ENCODE assay signal across 8 cellular contexts in the genomic region with DNA sequence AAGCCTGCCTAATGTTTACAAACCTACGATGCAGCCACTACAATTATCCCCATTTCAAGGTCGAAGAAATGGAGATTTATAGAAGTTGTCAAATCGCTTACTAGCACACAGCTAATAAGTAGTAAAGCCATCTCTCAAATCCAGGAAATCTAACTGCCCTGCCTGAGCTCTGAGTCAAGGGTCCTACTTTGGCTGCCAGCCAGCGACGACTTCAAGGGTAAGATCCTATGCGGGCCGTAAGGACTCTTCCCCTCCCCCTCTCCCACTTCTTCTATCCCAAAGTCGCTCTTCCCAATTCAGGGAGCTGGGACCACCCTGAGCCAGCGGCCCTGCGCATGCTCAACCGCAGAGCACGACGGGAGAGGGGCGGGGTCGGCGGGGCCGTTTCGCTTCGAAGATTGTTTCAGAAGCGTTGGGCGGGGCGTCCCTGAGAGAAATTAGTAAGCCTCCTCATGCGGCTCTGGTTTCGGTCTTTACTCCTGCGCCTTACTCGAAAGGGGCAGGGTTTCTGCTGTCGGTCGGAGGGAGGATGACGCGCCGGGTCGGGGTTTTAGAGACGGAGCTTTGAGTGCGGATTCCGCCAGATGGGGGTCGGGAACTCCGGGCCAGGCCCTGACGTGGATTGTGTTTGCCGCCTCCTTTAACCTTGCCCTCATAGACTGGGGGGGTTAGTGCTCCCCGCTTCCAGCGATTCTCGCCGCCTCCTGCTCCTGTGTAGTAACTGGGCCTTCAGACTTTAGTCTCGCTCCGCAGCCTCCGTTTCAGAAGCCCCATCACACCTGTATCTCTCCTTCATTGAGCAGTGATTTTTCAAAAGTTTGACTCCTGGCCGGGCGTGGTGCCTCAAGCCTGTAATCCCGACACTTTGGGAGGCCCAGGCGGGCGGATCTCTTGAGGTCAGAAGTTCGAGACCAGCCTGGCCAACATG. TPM values are rescaled to one million over a fixed set of nuclear protein-coding genes. Genes with fewer than 3 reads are reported as not detected.
DNase-seq lines count a peak whose midpoint lies in the region; ATAC-seq, FAIRE-seq and TF ChIP-seq lines count a peak whose summit lies in the region.

ZMYM1 (plus strand) TSS at position 383 of the 928 bp plus-strand sequence. CDS start 14,603 bp downstream, outside the sequence.

- H3K4me1 ChIP-seq in KMS-11 (ENCODE audit: low read depth, poor library complexity, severe bottlenecking) = peaks cover 13% of the 10 kb centered on the region

- no peaks in the 10 kb centered on the region for H3K36me3 ChIP-seq in KMS-11 (ENCODE audit: insufficient read depth)

- TF ChIP-seq CTCF in KMS-11 (conservative IDR thresholded peaks at IDR 0.05; ENCODE audit: low read depth, low read length) (no peak), fibroblast of the aortic adventitia (IDR thresholded peaks at IDR 0.05; ENCODE audit: insufficient read depth, low read length) (no peak), nephron (IDR thresholded peaks at IDR 0.05; ENCODE audit: unreplicated experiment in 3 of 3) (no peak)

- peaks cover 14% of the 10 kb centered on the region for H3K27me3 Mint-ChIP-seq in nephron (ENCODE audit: low read depth)

- H3K9ac ChIP-seq in KMS-11 = peak within 1 kb of the TSS; percentile 95

- peaks cover 22% of the 10 kb centered on the region for H3K36me3 Mint-ChIP-seq in nephron (ENCODE audit: low read depth)

- peaks cover 5% of the 10 kb centered on the region; the same call in 1 of the 2 replicates for H3K79me2 ChIP-seq in KMS-11 (ENCODE audit: insufficient read depth, low read depth)

- H2AFZ ChIP-seq in KMS-11 (ENCODE audit: low read depth) = peak within 1 kb of the TSS; percentile 93

- peak; percentile 89 for ATAC-seq in GM21723 (IDR thresholded peaks at IDR 0.05; ENCODE audit: unreplicated experiment)
- peak; percentile 97 for ATAC-seq in stimulated activated naive CD8-positive, alpha-beta T cell treated with anti-CD3 and anti-CD28 coated beads, Interleukin-15, Interleukin-2, amounts not matched to agents 100 U/mL and 50 U/mL, for 24 hours

- DNase-seq in DMS79 (lab: John Stamatoyannopoulos, UW) = peak; percentile 96
- DNase-seq in RCC 7860 (ENCODE audit: low spot score) = peak; percentile 78
- DNase-seq in activated T-helper 9 cell treated with anti-CD3 and anti-CD28 coated beads, Interleukin-2, amount 50 U/mL, for 16 hours (ENCODE audit: low read depth) = peak; percentile 82
- DNase-seq in fibroblast of the aortic adventitia (ENCODE audit: low read depth) = peak; percentile 84
- peak; percentile 92 for DNase-seq in stimulated activated naive CD8-positive, alpha-beta T cell treated with anti-CD3 and anti-CD28 coated beads, Interleukin-15, Interleukin-2, amounts not matched to agents 100 U/mL and 50 U/mL, for 24 hours

- H3K4me2 ChIP-seq in KMS-11 = peak within 1 kb of the TSS; percentile 61

- H3K4me3 ChIP-seq in KMS-11 (IDR thresholded peaks at IDR 0.05; ENCODE audit: insufficient read depth, low read depth, low read length) = peak within 1 kb of the TSS; percentile 94
- H3K4me3 ChIP-seq in fibroblast of the aortic adventitia (ENCODE audit: low read depth, low read length) = peak within 1 kb of the TSS; percentile 87

- H3K4me3 Mint-ChIP-seq in nephron = peak within 1 kb of the TSS; percentile 97 to 99 (median 98)

- H3K9me3 Mint-ChIP-seq in nephron = peaks cover 5% of the 10 kb centered on the region

- peak; percentile 54 for FAIRE-seq in RCC 7860 (lab: Jason Lieb, UNC)

- peak within 1 kb of the TSS; percentile 98 for H3K27ac ChIP-seq in KMS-11

- peaks cover 20% of the 10 kb centered on the region for H3K4me1 Mint-ChIP-seq in nephron

- H4K20me1 ChIP-seq in KMS-11 (ENCODE audit: insufficient read depth) = no peaks in the 10 kb centered on the region

- H3K27me3 ChIP-seq in KMS-11 (ENCODE audit: insufficient read depth, low read depth) = no peaks in the 10 kb centered on the region

- peak within 1 kb of the TSS; percentile 95 to 99 (median 97) for H3K27ac Mint-ChIP-seq in nephron

RNA-seq across cellular contexts. Expression of gene ZMYM1, which starts in this region (rescaled TPM):
- total RNA-seq in fibroblast of the aortic adventitia (ENCODE audit: low replicate concordance) = 7.2 and 35.1 TPM in 2 replicates

Comparison
In these comparisons a context has a peak if more than half of its experiments do, and no peak if none do; other contexts are left out.
1. Peak in every context shown above with its lines: DNase-seq, ATAC-seq, H3K4me3 ChIP-seq and H3K27ac ChIP-seq.